Comparison of ENCODE assay signal across 17 cellular contexts in the genomic region with DNA sequence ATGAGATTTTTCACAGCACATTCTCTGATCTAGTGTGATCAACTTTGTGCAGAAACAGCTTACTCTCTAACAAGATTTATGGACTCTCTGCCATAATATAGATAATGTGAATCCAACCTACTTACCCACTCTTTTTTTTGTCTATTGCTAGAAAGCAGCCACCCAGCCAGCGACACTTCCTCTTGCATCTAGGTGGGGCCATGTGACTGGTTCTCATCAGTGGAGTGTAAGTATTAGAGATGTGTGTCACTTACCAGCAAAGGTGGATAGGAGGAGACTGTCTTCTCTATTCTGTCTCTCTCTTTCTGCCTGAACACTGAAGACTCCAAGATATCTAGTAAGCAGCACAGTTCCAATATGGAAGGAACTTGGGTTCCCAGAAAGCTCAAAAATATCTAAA.
"Had no signal": no experiment of that assay in that cellular context is flagged by ENCODE, and none has a peak within 500 bp of the region (broad histone marks: within the 10 kb centered on the region; RNA-seq: fewer than 3 reads in every experiment).

No MANE protein-coding gene starts in this region.

- H3K27ac Mint-ChIP-seq: activated B cell treated with CpG ODN at 0.5 μM for 24 hours; activated CD4-positive, alpha-beta T cell treated with anti-CD3 and anti-CD28 coated beads, Interleukin-2, amount 10 ng/mL, durations not matched to agents 24 days and 14 days; activated naive CD8-positive, alpha-beta T cell treated with anti-CD3 and anti-CD28 coated beads, Interleukin-2, amount 50 U/mL, for 24 hours; activated T-helper 1 cell treated with anti-CD3 and anti-CD28 coated beads, Interleukin-12 subunit alpha, Interleukin-12 subunit beta, Interleukin-2, Interleukin-4 antibody, amounts not matched to agents 30 ng/mL and 10 ng/mL and 1 ng/mL, durations not matched to agents 14 hours and 24 hours and 36 hours; immature natural killer cell; naive thymus-derived CD8-positive, alpha-beta T cell had no signal

- H3K27me3 ChIP-seq: dorsolateral prefrontal cortex, esophagus muscularis mucosa, neutrophil, vagina had no signal

- H3K9me3 ChIP-seq: neutrophil, vagina had no signal

- H3K27ac ChIP-seq: dorsolateral prefrontal cortex, esophagus muscularis mucosa, neutrophil, vagina had no signal

- H3K36me3 Mint-ChIP-seq: immature natural killer cell had no signal

- H3K4me1 ChIP-seq: esophagus muscularis mucosa, vagina had no signal

- H3K27me3 Mint-ChIP-seq: activated B cell treated with CpG ODN at 0.5 μM for 24 hours; activated CD4-positive, alpha-beta T cell treated with anti-CD3 and anti-CD28 coated beads, Interleukin-2, amount 10 ng/mL, durations not matched to agents 24 days and 14 days; activated naive CD8-positive, alpha-beta T cell treated with anti-CD3 and anti-CD28 coated beads, Interleukin-2, amount 50 U/mL, for 24 hours had no signal

- DNase-seq: activated B cell treated with CpG ODN at 0.5 μM for 24 hours; activated CD4-positive, alpha-beta T cell treated with anti-CD3 and anti-CD28 coated beads, Interleukin-2, amount 10 ng/mL, durations not matched to agents 24 days and 14 days; activated naive CD4-positive, alpha-beta T cell; activated naive CD8-positive, alpha-beta T cell treated with anti-CD3 and anti-CD28 coated beads, Interleukin-2, amount 50 U/mL, for 24 hours; dorsolateral prefrontal cortex; foreskin fibroblast; glutamatergic neuron; immature natural killer cell; naive thymus-derived CD8-positive, alpha-beta T cell; posterior cingulate gyrus; right cardiac atrium; small intestine had no signal

- ATAC-seq: activated naive CD8-positive, alpha-beta T cell treated with anti-CD3 and anti-CD28 coated beads, Interleukin-2, amount 50 U/mL, for 24 hours; naive thymus-derived CD8-positive, alpha-beta T cell; right cardiac atrium had no signal

- H3K9me3 Mint-ChIP-seq: activated B cell treated with CpG ODN at 0.5 μM for 24 hours; activated CD4-positive, alpha-beta T cell treated with anti-CD3 and anti-CD28 coated beads, Interleukin-2, amount 10 ng/mL, durations not matched to agents 24 days and 14 days; activated naive CD8-positive, alpha-beta T cell treated with anti-CD3 and anti-CD28 coated beads, Interleukin-2, amount 50 U/mL, for 24 hours; activated T-helper 1 cell treated with anti-CD3 and anti-CD28 coated beads, Interleukin-12 subunit alpha, Interleukin-12 subunit beta, Interleukin-2, Interleukin-4 antibody, amounts not matched to agents 30 ng/mL and 10 ng/mL and 1 ng/mL, durations not matched to agents 14 hours and 24 hours and 36 hours had no signal

- H3K4me3 Mint-ChIP-seq: activated B cell treated with CpG ODN at 0.5 μM for 24 hours; activated CD4-positive, alpha-beta T cell treated with anti-CD3 and anti-CD28 coated beads, Interleukin-2, amount 10 ng/mL, durations not matched to agents 24 days and 14 days; activated naive CD8-positive, alpha-beta T cell treated with anti-CD3 and anti-CD28 coated beads, Interleukin-2, amount 50 U/mL, for 24 hours; activated T-helper 1 cell treated with anti-CD3 and anti-CD28 coated beads, Interleukin-12 subunit alpha, Interleukin-12 subunit beta, Interleukin-2, Interleukin-4 antibody, amounts not matched to agents 30 ng/mL and 10 ng/mL and 1 ng/mL, durations not matched to agents 14 hours and 24 hours and 36 hours; immature natural killer cell; naive thymus-derived CD8-positive, alpha-beta T cell had no signal

- H3K4me3 ChIP-seq: dorsolateral prefrontal cortex, esophagus muscularis mucosa, lung, vagina had no signal

- H3K36me3 ChIP-seq: esophagus muscularis mucosa, neutrophil, vagina had no signal

- H3K4me1 Mint-ChIP-seq: activated B cell treated with CpG ODN at 0.5 μM for 24 hours; activated CD4-positive, alpha-beta T cell treated with anti-CD3 and anti-CD28 coated beads, Interleukin-2, amount 10 ng/mL, durations not matched to agents 24 days and 14 days; activated naive CD8-positive, alpha-beta T cell treated with anti-CD3 and anti-CD28 coated beads, Interleukin-2, amount 50 U/mL, for 24 hours; immature natural killer cell; naive thymus-derived CD8-positive, alpha-beta T cell had no signal
